1 cellular context compared by ENCODE assay signal in the genomic region with DNA sequence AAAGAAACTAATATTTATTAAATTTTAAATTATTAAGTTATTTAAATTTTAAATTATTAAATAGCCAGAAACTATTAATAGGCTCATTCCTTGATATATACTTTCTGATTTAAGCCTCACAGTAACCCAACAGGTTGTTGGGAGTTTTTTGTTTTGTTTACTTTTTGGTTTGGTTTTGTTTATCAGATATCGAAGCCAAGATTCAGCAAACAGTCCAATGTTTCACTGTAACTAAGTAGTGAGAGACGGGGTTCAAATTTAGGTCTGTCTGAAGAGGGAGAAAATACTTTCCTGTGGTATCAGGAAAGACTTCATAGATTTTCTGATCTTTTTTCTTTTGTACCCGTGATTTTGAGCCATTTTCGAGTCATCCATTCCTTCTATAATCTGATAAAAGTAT.
TF ChIP-seq lines count a peak whose summit lies in the region.

No MANE protein-coding gene starts in this region.

TF ChIP-seq in HepG2, 621 proteins besides CTCF, POLR2A, EP300 and RAD21:
- TF ChIP-seq, protein P1, sequence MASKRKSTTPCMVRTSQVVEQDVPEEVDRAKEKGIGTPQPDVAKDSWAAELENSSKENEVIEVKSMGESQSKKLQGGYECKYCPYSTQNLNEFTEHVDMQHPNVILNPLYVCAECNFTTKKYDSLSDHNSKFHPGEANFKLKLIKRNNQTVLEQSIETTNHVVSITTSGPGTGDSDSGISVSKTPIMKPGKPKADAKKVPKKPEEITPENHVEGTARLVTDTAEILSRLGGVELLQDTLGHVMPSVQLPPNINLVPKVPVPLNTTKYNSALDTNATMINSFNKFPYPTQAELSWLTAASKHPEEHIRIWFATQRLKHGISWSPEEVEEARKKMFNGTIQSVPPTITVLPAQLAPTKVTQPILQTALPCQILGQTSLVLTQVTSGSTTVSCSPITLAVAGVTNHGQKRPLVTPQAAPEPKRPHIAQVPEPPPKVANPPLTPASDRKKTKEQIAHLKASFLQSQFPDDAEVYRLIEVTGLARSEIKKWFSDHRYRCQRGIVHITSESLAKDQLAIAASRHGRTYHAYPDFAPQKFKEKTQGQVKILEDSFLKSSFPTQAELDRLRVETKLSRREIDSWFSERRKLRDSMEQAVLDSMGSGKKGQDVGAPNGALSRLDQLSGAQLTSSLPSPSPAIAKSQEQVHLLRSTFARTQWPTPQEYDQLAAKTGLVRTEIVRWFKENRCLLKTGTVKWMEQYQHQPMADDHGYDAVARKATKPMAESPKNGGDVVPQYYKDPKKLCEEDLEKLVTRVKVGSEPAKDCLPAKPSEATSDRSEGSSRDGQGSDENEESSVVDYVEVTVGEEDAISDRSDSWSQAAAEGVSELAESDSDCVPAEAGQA (IDR thresholded peaks at IDR 0.05; ENCODE audit: low read depth), result no peak
- TF ChIP-seq, protein P1 (CRISPR knock-in tag; IDR thresholded peaks at IDR 0.05; ENCODE audit: borderline replicate concordance), result no peak
- TF ChIP-seq PRPF4 (IDR thresholded peaks at IDR 0.05; ENCODE audit: low read depth, low read length, poor library complexity, severe bottlenecking) (no peak), ARID2 (CRISPR knock-in tag; IDR thresholded peaks at IDR 0.05; ENCODE audit: borderline replicate concordance) (no peak), MZF1 (CRISPR knock-in tag; IDR thresholded peaks at IDR 0.05; ENCODE audit: borderline replicate concordance) (no peak), ZNF160 (CRISPR knock-in tag; IDR thresholded peaks at IDR 0.05) (no peak), CENPX (CRISPR knock-in tag; IDR thresholded peaks at IDR 0.05) (no peak), ZNF10 (CRISPR knock-in tag; IDR thresholded peaks at IDR 0.05; ENCODE audit: borderline replicate concordance, low read depth) (no peak), SP5 (CRISPR knock-in tag; IDR thresholded peaks at IDR 0.05; ENCODE audit: borderline replicate concordance, low read depth) (no peak)
- TF ChIP-seq, protein P2, sequence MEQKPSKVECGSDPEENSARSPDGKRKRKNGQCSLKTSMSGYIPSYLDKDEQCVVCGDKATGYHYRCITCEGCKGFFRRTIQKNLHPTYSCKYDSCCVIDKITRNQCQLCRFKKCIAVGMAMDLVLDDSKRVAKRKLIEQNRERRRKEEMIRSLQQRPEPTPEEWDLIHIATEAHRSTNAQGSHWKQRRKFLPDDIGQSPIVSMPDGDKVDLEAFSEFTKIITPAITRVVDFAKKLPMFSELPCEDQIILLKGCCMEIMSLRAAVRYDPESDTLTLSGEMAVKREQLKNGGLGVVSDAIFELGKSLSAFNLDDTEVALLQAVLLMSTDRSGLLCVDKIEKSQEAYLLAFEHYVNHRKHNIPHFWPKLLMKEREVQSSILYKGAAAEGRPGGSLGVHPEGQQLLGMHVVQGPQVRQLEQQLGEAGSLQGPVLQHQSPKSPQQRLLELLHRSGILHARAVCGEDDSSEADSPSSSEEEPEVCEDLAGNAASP (CRISPR knock-in tag; IDR thresholded peaks at IDR 0.05; ENCODE audit: borderline replicate concordance), result no peak
